Comparison of ENCODE assay signal across 22 cellular contexts in genomic region chr2:127138281-127138680, GRCh38. TPM values are rescaled to one million over a fixed set of nuclear protein-coding genes. Genes with fewer than 3 reads are reported as not detected.
A peak's percentile ranks its signal among the peaks of the same experiment; 100 is the strongest.
DNase-seq lines count a peak whose midpoint lies in the region; ATAC-seq and TF ChIP-seq lines count a peak whose summit lies in the region.
"Had no signal": no experiment of that assay in that cellular context is flagged by ENCODE, and none has a peak within 500 bp of the region (broad histone marks: within the 10 kb centered on the region; RNA-seq: fewer than 3 reads in every experiment).

No MANE protein-coding gene starts in this region.

- H3K27me3 ChIP-seq in lung (ENCODE audit: control insufficient read depth, insufficient read depth) = no peaks in the 10 kb centered on the region
- peaks cover 0 to 23% (median 1%) of the 10 kb centered on the region in 3 experiments for H3K27me3 ChIP-seq in neuronal stem cell (ENCODE audit: control insufficient read depth in 3 of 3, insufficient read depth in 3 of 3, low read depth in 1 of 3, low read length in 3 of 3)
- H3K27me3 ChIP-seq: BE2C; BLaER1 treated with 17β-estradiol and CSF1 and Interleukin-3, amounts not matched to agents 10 nM and 100 nM had no signal

- H3K9me3 Mint-ChIP-seq in activated CD8-positive, alpha-beta memory T cell treated with anti-CD3 and anti-CD28 coated beads, Interleukin-2, amount 10 ng/mL, durations not matched to agents 7 days and 5 days (ENCODE audit: low read depth) = no peaks in the 10 kb centered on the region
- no peaks in the 10 kb centered on the region for H3K9me3 Mint-ChIP-seq in stimulated activated effector memory CD8-positive, alpha-beta T cell treated with anti-CD3 and anti-CD28 coated beads, Interleukin-12 subunit alpha, Interleukin-12 subunit beta, amount 100 ng/mL, for 72 hours
- H3K9me3 Mint-ChIP-seq: CD4-positive, alpha-beta T cell; CD8-positive, alpha-beta memory T cell had no signal

- H3K9me3 ChIP-seq in lung (ENCODE audit: control insufficient read depth in 2 of 2, insufficient read depth in 1 of 2, low read length in 1 of 2) = peaks cover 0 to 2% of the 10 kb centered on the region in 2 donors
- peaks cover 0 to 2% of the 10 kb centered on the region in 2 donors for H3K9me3 ChIP-seq in neuronal stem cell (replicated peaks in 1 of 2; ENCODE audit: control insufficient read depth in 2 of 2, insufficient read depth in 1 of 2, low read depth in 1 of 2, low read length in 2 of 2)
- H3K9me3 ChIP-seq: BE2C had no signal

- peaks cover 15% of the 10 kb centered on the region for H3K27me3 Mint-ChIP-seq in activated CD8-positive, alpha-beta memory T cell treated with anti-CD3 and anti-CD28 coated beads, Interleukin-2, amount 10 ng/mL, durations not matched to agents 7 days and 5 days
- H3K27me3 Mint-ChIP-seq: CD4-positive, alpha-beta T cell had no signal

- no peak overlapping the region for H2BK12ac ChIP-seq in neuronal stem cell (ENCODE audit: low read length)

- no peak for ATAC-seq in activated CD8-positive, alpha-beta memory T cell treated with anti-CD3 and anti-CD28 coated beads, Interleukin-2, amount 10 ng/mL, durations not matched to agents 7 days and 5 days
- no peak for ATAC-seq in lung (ENCODE audit: insufficient read depth, low FRiP score)
- no peak for ATAC-seq in stimulated activated effector memory CD8-positive, alpha-beta T cell treated with anti-CD3 and anti-CD28 coated beads, Interleukin-12 subunit alpha, Interleukin-12 subunit beta, amount 100 ng/mL, for 72 hours
- ATAC-seq: GM12878 had no signal

- no peak for TF ChIP-seq CTCF in lung (IDR thresholded peaks at IDR 0.05; ENCODE audit: control extremely low read depth, extremely low read depth)

- no peak overlapping the region for H3K4ac ChIP-seq in neuronal stem cell (ENCODE audit: low read length)

- H3K79me1 ChIP-seq in neuronal stem cell (ENCODE audit: low read depth, low read length) = no peaks in the 10 kb centered on the region

- H4K91ac ChIP-seq in neuronal stem cell (ENCODE audit: low read depth, low read length, poor library complexity) = no peak overlapping the region

- H2BK15ac ChIP-seq in neuronal stem cell (ENCODE audit: low read length) = no peak overlapping the region

- 91 to 94% methylated on average over 10 to 12 of the region's 12 CpGs for whole genome bisulfite sequencing in lung, 2 donors
- WGBS in neuronal stem cell (ENCODE audit: extremely low coverage in 2 of 2, insufficient read length in 2 of 2, insufficient replicate concordance in 1 of 2), 2 donors = no CpG with 5 or more reads among the region's 12 CpGs

- H2BK120ac ChIP-seq in neuronal stem cell (ENCODE audit: low read depth, low read length) = no peak overlapping the region

- peaks cover 0 to 2% of the 10 kb centered on the region in 2 donors for H3K4me1 ChIP-seq in lung (ENCODE audit: control insufficient read depth in 2 of 2, insufficient read depth in 2 of 2, low read length in 2 of 2)
- peaks cover 0 to 1% of the 10 kb centered on the region in 2 donors for H3K4me1 ChIP-seq in neuronal stem cell (ENCODE audit: control insufficient read depth in 2 of 2, insufficient read depth in 1 of 2, low read depth in 1 of 2, low read length in 2 of 2)
- H3K4me1 ChIP-seq: BE2C, HAP-1 had no signal

- H3K4me1 Mint-ChIP-seq in activated CD8-positive, alpha-beta memory T cell treated with anti-CD3 and anti-CD28 coated beads, Interleukin-2, amount 10 ng/mL, durations not matched to agents 7 days and 5 days = no peaks in the 10 kb centered on the region
- no peaks in the 10 kb centered on the region for H3K4me1 Mint-ChIP-seq in stimulated activated effector memory CD8-positive, alpha-beta T cell treated with anti-CD3 and anti-CD28 coated beads, Interleukin-12 subunit alpha, Interleukin-12 subunit beta, amount 100 ng/mL, for 72 hours
- H3K4me1 Mint-ChIP-seq: CD8-positive, alpha-beta memory T cell had no signal

- H2BK5ac ChIP-seq in neuronal stem cell (ENCODE audit: low read length) = no peak overlapping the region

- no peak overlapping the region for H3K9ac ChIP-seq in neuronal stem cell (ENCODE audit: low read depth, low read length, poor library complexity)
- H3K9ac ChIP-seq: BLaER1 treated with 17β-estradiol and CSF1 and Interleukin-3, amounts not matched to agents 10 nM and 100 nM had no signal

- H3K18ac ChIP-seq in neuronal stem cell (ENCODE audit: low read length) = peak overlapping the region; percentile 14

- H4K8ac ChIP-seq in neuronal stem cell (ENCODE audit: low read depth, low read length) = no peak overlapping the region

- CTCF ChIA-PET in activated CD8-positive, alpha-beta memory T cell treated with anti-CD3 and anti-CD28 coated beads, Interleukin-2, amount 10 ng/mL, durations not matched to agents 7 days and 5 days (lab: Charles Lee) = no interaction called here
- CTCF ChIA-PET in HEK293T (lab: Yijun Ruan, JAX) = no interaction called here

- H3K36me3 ChIP-seq in lung (ENCODE audit: control insufficient read depth in 2 of 2, insufficient read depth in 2 of 2, low read length in 2 of 2) = no peaks in the 10 kb centered on the region
- no peaks in the 10 kb centered on the region for H3K36me3 ChIP-seq in neuronal stem cell (replicated peaks in 1 of 2; ENCODE audit: control insufficient read depth in 2 of 2, insufficient read depth in 2 of 2, low read length in 2 of 2)
- H3K36me3 ChIP-seq: BE2C; BLaER1 treated with 17β-estradiol and CSF1 and Interleukin-3, amounts not matched to agents 10 nM and 100 nM; HAP-1 had no signal

- H3K27ac ChIP-seq in lung (ENCODE audit: low read depth in 1 of 2, low read length in 1 of 2) = no peak overlapping the region
- H3K27ac ChIP-seq in neuronal stem cell (replicated peaks; ENCODE audit: low read length) = no peak overlapping the region
- H3K27ac ChIP-seq: 22Rv1; BLaER1 treated with 17β-estradiol and CSF1 and Interleukin-3, amounts not matched to agents 10 nM and 100 nM had no signal

- peak overlapping the region; percentile 17 for H2AK5ac ChIP-seq in neuronal stem cell (ENCODE audit: low read depth, low read length)

- H3K27ac Mint-ChIP-seq in activated CD8-positive, alpha-beta memory T cell treated with anti-CD3 and anti-CD28 coated beads, Interleukin-2, amount 10 ng/mL, durations not matched to agents 7 days and 5 days = no peak overlapping the region
- no peak overlapping the region for H3K27ac Mint-ChIP-seq in stimulated activated effector memory CD8-positive, alpha-beta T cell treated with anti-CD3 and anti-CD28 coated beads, Interleukin-12 subunit alpha, Interleukin-12 subunit beta, amount 100 ng/mL, for 72 hours
- H3K27ac Mint-ChIP-seq: CD14-positive monocyte; CD4-positive, alpha-beta T cell; CD8-positive, alpha-beta memory T cell had no signal

- no peak overlapping the region for H3K4me2 ChIP-seq in neuronal stem cell (ENCODE audit: insufficient read depth, low read length, poor library complexity, severe bottlenecking)

- no peak overlapping the region for H3K23ac ChIP-seq in neuronal stem cell (ENCODE audit: low read depth, low read length, poor library complexity)

- H3K4me3 Mint-ChIP-seq in activated CD8-positive, alpha-beta memory T cell treated with anti-CD3 and anti-CD28 coated beads, Interleukin-2, amount 10 ng/mL, durations not matched to agents 7 days and 5 days = no peak overlapping the region
- H3K4me3 Mint-ChIP-seq in stimulated activated effector memory CD8-positive, alpha-beta T cell treated with anti-CD3 and anti-CD28 coated beads, Interleukin-12 subunit alpha, Interleukin-12 subunit beta, amount 100 ng/mL, for 72 hours = no peak overlapping the region
- H3K4me3 Mint-ChIP-seq: CD14-positive monocyte; CD4-positive, alpha-beta T cell; CD8-positive, alpha-beta memory T cell had no signal

- H3K14ac ChIP-seq in neuronal stem cell (ENCODE audit: low read length) = no peak overlapping the region

- peak; percentile 3 for DNase-seq in activated CD8-positive, alpha-beta memory T cell treated with anti-CD3 and anti-CD28 coated beads for 24 hours
- no peak for DNase-seq in activated CD8-positive, alpha-beta memory T cell treated with anti-CD3 and anti-CD28 coated beads, Interleukin-2, amount 10 ng/mL, durations not matched to agents 7 days and 5 days
- DNase-seq in HEK293T (ENCODE audit: extremely low spot score) = peak; percentile 2
- peak; percentile 22 for DNase-seq in lung (ENCODE audit: low spot score)
- DNase-seq in neuronal stem cell (ENCODE audit: low spot score) = no peak
- DNase-seq in stimulated activated effector memory CD8-positive, alpha-beta T cell treated with anti-CD3 and anti-CD28 coated beads, Interleukin-12 subunit alpha, Interleukin-12 subunit beta, amount 100 ng/mL, for 72 hours (ENCODE audit: low spot score in 2 of 2) = no peak
- no peak for DNase-seq in AG20443 (ENCODE audit: low spot score)
- DNase-seq in NCI-H2171 treated with DMSO at 0.1 percent for 48 hours (lab: John Stamatoyannopoulos, UW) = no peak
- DNase-seq: AML-193; BE2C; CD4-positive, alpha-beta T cell; CD8-positive, alpha-beta memory T cell; DMS 273 treated with DMSO at 0.1 percent for 48 hours; DMS79; EL; GDM1; GOT3 had no signal

- no peak overlapping the region for H3K4me3 ChIP-seq in lung
- H3K4me3 ChIP-seq in neuronal stem cell (ENCODE audit: low read length in 2 of 2) = no peak overlapping the region
- H3K4me3 ChIP-seq: BLaER1 treated with 17β-estradiol and CSF1 and Interleukin-3, amounts not matched to agents 10 nM and 100 nM; GM12878; HAP-1 had no signal

- H2AFZ ChIP-seq in neuronal stem cell (ENCODE audit: low read length) = no peak overlapping the region

- H3K36me3 Mint-ChIP-seq in activated CD8-positive, alpha-beta memory T cell treated with anti-CD3 and anti-CD28 coated beads, Interleukin-2, amount 10 ng/mL, durations not matched to agents 7 days and 5 days = no peaks in the 10 kb centered on the region
- H3K36me3 Mint-ChIP-seq in stimulated activated effector memory CD8-positive, alpha-beta T cell treated with anti-CD3 and anti-CD28 coated beads, Interleukin-12 subunit alpha, Interleukin-12 subunit beta, amount 100 ng/mL, for 72 hours = no peaks in the 10 kb centered on the region
- H3K36me3 Mint-ChIP-seq: CD14-positive monocyte; CD8-positive, alpha-beta memory T cell had no signal

- POLR2A ChIA-PET in HEK293T (lab: Yijun Ruan, JAX) = no interaction called here

TF ChIP-seq in HEK293T, 16 proteins besides CTCF, POLR2A, EP300 and RAD21:
- TF ChIP-seq NFRKB (IDR thresholded peaks at IDR 0.05) (no peak), FOXA1 (IDR thresholded peaks at IDR 0.05) (no peak), FOXK2 (IDR thresholded peaks at IDR 0.05) (no peak), HDGF (IDR thresholded peaks at IDR 0.05; ENCODE audit: borderline replicate concordance) (no peak)

RNA-seq across cellular contexts. Expression of gene BIN1, which starts 31.3 kb away (rescaled TPM):
- 100 to 1,000 TPM; 105 to 152 TPM for total RNA-seq in activated CD8-positive, alpha-beta memory T cell treated with anti-CD3 and anti-CD28 coated beads, Interleukin-2, amount 10 ng/mL, durations not matched to agents 7 days and 5 days
- 10 to 100 TPM; 36.1 to 41.7 TPM for total RNA-seq in lung
- 10 to 100 TPM; 28.8 to 36.2 TPM for polyA plus RNA-seq in lung
- polyA plus RNA-seq in neuronal stem cell (2013, experiment 1 of 2) = 58.5 TPM
- polyA plus RNA-seq in neuronal stem cell (2013, experiment 2 of 2) = 59.1 TPM

Comparison
In these comparisons a context has a peak if more than half of its experiments do, and no peak if none do; other contexts are left out.
1. DNase-seq: peak in activated CD8-positive, alpha-beta memory T cell treated with anti-CD3 and anti-CD28 coated beads for 24 hours (single experiment), HEK293T (single experiment) and lung (single experiment); none in activated CD8-positive, alpha-beta memory T cell treated with anti-CD3 and anti-CD28 coated beads, Interleukin-2, amount 10 ng/mL, durations not matched to agents 7 days and 5 days (single experiment), neuronal stem cell (single experiment), stimulated activated effector memory CD8-positive, alpha-beta T cell treated with anti-CD3 and anti-CD28 coated beads, Interleukin-12 subunit alpha, Interleukin-12 subunit beta, amount 100 ng/mL, for 72 hours (0 of 2), AG20443 (single experiment) and NCI-H2171 treated with DMSO at 0.1 percent for 48 hours (single experiment).